Comparison of ENCODE assay signal across 28 cellular contexts in the genomic region with DNA sequence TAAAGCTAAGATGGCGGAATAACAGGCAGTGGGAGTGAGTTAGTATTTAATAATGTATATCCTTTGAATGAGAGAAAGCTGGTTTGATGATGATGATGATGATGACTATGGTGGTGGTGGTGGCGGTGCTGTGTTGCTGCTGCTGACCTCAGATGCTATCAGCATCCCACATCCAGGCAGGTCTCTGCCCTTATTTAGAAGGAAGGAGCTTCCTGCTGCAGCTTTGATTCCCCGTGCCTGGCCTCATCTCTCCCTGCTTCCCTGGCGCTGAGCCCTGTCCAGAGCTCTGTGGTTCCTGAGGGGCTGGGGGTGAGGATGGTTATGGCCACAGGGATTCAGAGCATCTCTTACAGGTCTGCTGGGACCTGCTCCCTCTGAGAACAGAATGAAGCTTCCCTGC.
DNase-seq lines count a peak whose midpoint lies in the region; ATAC-seq, FAIRE-seq and TF ChIP-seq lines count a peak whose summit lies in the region.
"Had no signal": no experiment of that assay in that cellular context is flagged by ENCODE, and none has a peak within 500 bp of the region (broad histone marks: within the 10 kb centered on the region; RNA-seq: fewer than 3 reads in every experiment).

No MANE protein-coding gene starts in this region.

- no peaks in the 10 kb centered on the region for H3K36me3 ChIP-seq in mucosa of descending colon (ENCODE audit: low read depth)
- no peaks in the 10 kb centered on the region for H3K36me3 ChIP-seq in transverse colon
- H3K36me3 ChIP-seq: breast epithelium, esophagus squamous epithelium, gastroesophageal sphincter, thoracic aorta had no signal

- H3K4me3 Mint-ChIP-seq in activated naive CD8-positive, alpha-beta T cell treated with anti-CD3 and anti-CD28 coated beads, Interleukin-2, amount 10 ng/mL, durations not matched to agents 7 days and 5 days: peak overlapping the region; percentile 41
- H3K4me3 Mint-ChIP-seq in activated naive CD8-positive, alpha-beta T cell treated with anti-CD3 and anti-CD28 coated beads for 36 hours: no peak overlapping the region
- H3K4me3 Mint-ChIP-seq in activated T-helper 2 cell treated with anti-CD3 and anti-CD28 coated beads, Interferon-gamma antibody, Interleukin-2, Interleukin-4, amounts not matched to agents 10 μg/mL and 5 μg/mL and 100 μg/mL, durations not matched to agents 14 hours and 24 hours and 36 hours (ENCODE audit: low read depth): no peak overlapping the region
- H3K4me3 Mint-ChIP-seq: activated naive CD8-positive, alpha-beta T cell; activated T-cell treated with anti-CD3 and anti-CD28 coated beads, Interleukin-2, amount 50 U/mL, for 4 hours; CD8-positive, alpha-beta T cell; endodermal cell; neural crest cell had no signal

- WGBS in transverse colon (ENCODE audit: low coverage in 1 of 2), 2 donors: 81% methylated on average over 4 of the region's 4 CpGs; no CpG with 5 or more reads in 1 of the 2 donors

- peak; percentile 49 for DNase-seq in activated naive CD8-positive, alpha-beta T cell treated with anti-CD3 and anti-CD28 coated beads, Interleukin-2, amount 10 ng/mL, durations not matched to agents 7 days and 5 days
- no peak for DNase-seq in activated naive CD8-positive, alpha-beta T cell treated with anti-CD3 and anti-CD28 coated beads for 36 hours
- DNase-seq in M059J (ENCODE audit: low read depth): peak; percentile 42
- DNase-seq in activated T-helper 2 cell treated with anti-CD3 and anti-CD28 coated beads, Interferon-gamma antibody, Interleukin-2, Interleukin-4, amounts not matched to agents 10 μg/mL and 5 μg/mL and 100 μg/mL, durations not matched to agents 14 hours and 24 hours and 36 hours (ENCODE audit: low spot score): peak; percentile 38
- no peak for DNase-seq in urothelium cell line (ENCODE audit: low spot score)
- no peak for DNase-seq in mucosa of descending colon
- DNase-seq in transverse colon: no peak
- no peak for DNase-seq in SW480 (ENCODE audit: low spot score)
- DNase-seq: activated T-cell treated with anti-CD3 and anti-CD28 coated beads, Interleukin-2, amount 50 U/mL, for 4 hours; DMS153; endodermal cell; esophagus squamous epithelium; HCEC 1CT; KBM-7; NCI-H1694 treated with DMSO at 0.1 percent for 48 hours; NCI-H69; psoas muscle; Right ventricle myocardium superior had no signal

- POLR2A ChIA-PET in activated naive CD8-positive, alpha-beta T cell treated with anti-CD3 and anti-CD28 coated beads, Interleukin-2, amount 10 ng/mL, durations not matched to agents 7 days and 5 days (lab: Charles Lee): interaction anchor here (1.4 kb wide), 1 partner anchor 73 kb away, joined by 7 read pairs; the partner anchor contains the start of gene RAB11A

- FAIRE-seq in urothelium cell line (lab: Jason Lieb, UNC): peak; percentile 37
- FAIRE-seq: GM12878, keratinocyte had no signal

- TF ChIP-seq CTCF in mucosa of descending colon (IDR thresholded peaks at IDR 0.05) (no peak), transverse colon (IDR thresholded peaks at IDR 0.05) (no peak)

- no peak for TF ChIP-seq POLR2A in transverse colon (IDR thresholded peaks at IDR 0.05)

- no peak overlapping the region for H3K27ac Mint-ChIP-seq in activated naive CD8-positive, alpha-beta T cell treated with anti-CD3 and anti-CD28 coated beads, Interleukin-2, amount 10 ng/mL, durations not matched to agents 7 days and 5 days
- no peak overlapping the region for H3K27ac Mint-ChIP-seq in activated naive CD8-positive, alpha-beta T cell treated with anti-CD3 and anti-CD28 coated beads for 36 hours
- H3K27ac Mint-ChIP-seq in activated T-helper 2 cell treated with anti-CD3 and anti-CD28 coated beads, Interferon-gamma antibody, Interleukin-2, Interleukin-4, amounts not matched to agents 10 μg/mL and 5 μg/mL and 100 μg/mL, durations not matched to agents 14 hours and 24 hours and 36 hours: no peak overlapping the region
- H3K27ac Mint-ChIP-seq: activated naive CD8-positive, alpha-beta T cell; CD8-positive, alpha-beta T cell; endodermal cell had no signal

- no peaks in the 10 kb centered on the region for H3K27me3 ChIP-seq in transverse colon
- H3K27me3 ChIP-seq: breast epithelium, esophagus squamous epithelium had no signal

- intact Hi-C loops in activated T-helper 2 cell treated with anti-CD3 and anti-CD28 coated beads, Interferon-gamma antibody, Interleukin-2, Interleukin-4, amounts not matched to agents 10 μg/mL and 5 μg/mL and 100 μg/mL, durations not matched to agents 14 hours and 24 hours and 36 hours (cut with micrococcal nuclease): no loop called here
- intact Hi-C loops in mucosa of descending colon (cut with DNase I, micrococcal nuclease) (no loop called here), transverse colon (cut with DNase I; ENCODE audit: low total_unique reads) (no loop called here)

- H3K36me3 Mint-ChIP-seq in activated naive CD8-positive, alpha-beta T cell treated with anti-CD3 and anti-CD28 coated beads, Interleukin-2, amount 10 ng/mL, durations not matched to agents 7 days and 5 days: no peaks in the 10 kb centered on the region
- H3K36me3 Mint-ChIP-seq in activated naive CD8-positive, alpha-beta T cell treated with anti-CD3 and anti-CD28 coated beads for 36 hours: no peaks in the 10 kb centered on the region
- H3K36me3 Mint-ChIP-seq in activated T-helper 2 cell treated with anti-CD3 and anti-CD28 coated beads, Interferon-gamma antibody, Interleukin-2, Interleukin-4, amounts not matched to agents 10 μg/mL and 5 μg/mL and 100 μg/mL, durations not matched to agents 14 hours and 24 hours and 36 hours (ENCODE audit: low read depth): no peaks in the 10 kb centered on the region
- H3K36me3 Mint-ChIP-seq: activated naive CD8-positive, alpha-beta T cell; CD8-positive, alpha-beta T cell had no signal

- peaks cover 8% of the 10 kb centered on the region for H3K27me3 Mint-ChIP-seq in activated naive CD8-positive, alpha-beta T cell treated with anti-CD3 and anti-CD28 coated beads, Interleukin-2, amount 10 ng/mL, durations not matched to agents 7 days and 5 days
- H3K27me3 Mint-ChIP-seq in activated naive CD8-positive, alpha-beta T cell treated with anti-CD3 and anti-CD28 coated beads for 36 hours: no peaks in the 10 kb centered on the region
- peaks cover 17% of the 10 kb centered on the region for H3K27me3 Mint-ChIP-seq in activated T-helper 2 cell treated with anti-CD3 and anti-CD28 coated beads, Interferon-gamma antibody, Interleukin-2, Interleukin-4, amounts not matched to agents 10 μg/mL and 5 μg/mL and 100 μg/mL, durations not matched to agents 14 hours and 24 hours and 36 hours (ENCODE audit: low read depth)
- H3K27me3 Mint-ChIP-seq: activated naive CD8-positive, alpha-beta T cell had no signal

- ATAC-seq in activated naive CD8-positive, alpha-beta T cell treated with anti-CD3 and anti-CD28 coated beads, Interleukin-2, amount 10 ng/mL, durations not matched to agents 7 days and 5 days (ENCODE audit: low read depth): peak; percentile 79
- no peak for ATAC-seq in mucosa of descending colon
- ATAC-seq: CD8-positive, alpha-beta T cell; gastroesophageal sphincter; GM12878; psoas muscle had no signal

- H3K4me3 ChIP-seq in mucosa of descending colon (no peak overlapping the region), transverse colon (no peak overlapping the region)
- H3K4me3 ChIP-seq: breast epithelium, coronary artery, esophagus squamous epithelium, gastroesophageal sphincter, GM12878, lung, psoas muscle, thoracic aorta had no signal

- H3K4me1 Mint-ChIP-seq in activated naive CD8-positive, alpha-beta T cell treated with anti-CD3 and anti-CD28 coated beads, Interleukin-2, amount 10 ng/mL, durations not matched to agents 7 days and 5 days: peaks cover 25% of the 10 kb centered on the region
- peaks cover 4% of the 10 kb centered on the region for H3K4me1 Mint-ChIP-seq in activated naive CD8-positive, alpha-beta T cell treated with anti-CD3 and anti-CD28 coated beads for 36 hours
- peaks cover 15% of the 10 kb centered on the region for H3K4me1 Mint-ChIP-seq in activated T-helper 2 cell treated with anti-CD3 and anti-CD28 coated beads, Interferon-gamma antibody, Interleukin-2, Interleukin-4, amounts not matched to agents 10 μg/mL and 5 μg/mL and 100 μg/mL, durations not matched to agents 14 hours and 24 hours and 36 hours (ENCODE audit: low read depth)
- H3K4me1 Mint-ChIP-seq: endodermal cell, neural crest cell had no signal

- H3K9me3 Mint-ChIP-seq in activated naive CD8-positive, alpha-beta T cell treated with anti-CD3 and anti-CD28 coated beads, Interleukin-2, amount 10 ng/mL, durations not matched to agents 7 days and 5 days: no peaks in the 10 kb centered on the region
- no peaks in the 10 kb centered on the region for H3K9me3 Mint-ChIP-seq in activated naive CD8-positive, alpha-beta T cell treated with anti-CD3 and anti-CD28 coated beads for 36 hours
- H3K9me3 Mint-ChIP-seq in activated T-helper 2 cell treated with anti-CD3 and anti-CD28 coated beads, Interferon-gamma antibody, Interleukin-2, Interleukin-4, amounts not matched to agents 10 μg/mL and 5 μg/mL and 100 μg/mL, durations not matched to agents 14 hours and 24 hours and 36 hours: no peaks in the 10 kb centered on the region
- H3K9me3 Mint-ChIP-seq: activated T-cell treated with anti-CD3 and anti-CD28 coated beads, Interleukin-2, amount 50 U/mL, for 4 hours; CD8-positive, alpha-beta T cell; endodermal cell; neural crest cell had no signal

- in situ Hi-C loops in transverse colon (cut with MboI; ENCODE audit: low pct_ligation_motif_present in 1 of 4, low pct_unique_long_range_greater_than_20kb in 1 of 4, low sequenced_read_pairs in 3 of 4): no loop called here

- H3K4me1 ChIP-seq in mucosa of descending colon (ENCODE audit: low read depth): no peaks in the 10 kb centered on the region
- H3K4me1 ChIP-seq in transverse colon: no peaks in the 10 kb centered on the region
- H3K4me1 ChIP-seq: breast epithelium, esophagus squamous epithelium, gastroesophageal sphincter had no signal

- no peaks in the 10 kb centered on the region for H3K9me3 ChIP-seq in mucosa of descending colon
- H3K9me3 ChIP-seq in transverse colon: no peaks in the 10 kb centered on the region
- H3K9me3 ChIP-seq: breast epithelium, esophagus squamous epithelium, gastroesophageal sphincter, psoas muscle, thoracic aorta had no signal

- H3K27ac ChIP-seq in transverse colon: no peak overlapping the region
- H3K27ac ChIP-seq: breast epithelium, coronary artery, esophagus squamous epithelium, gastroesophageal sphincter, psoas muscle, thoracic aorta had no signal

- no peak for TF ChIP-seq EP300 in transverse colon (IDR thresholded peaks at IDR 0.05; ENCODE audit: low read depth)

Comparison
In these comparisons a context has a peak if more than half of its experiments do, and no peak if none do; other contexts are left out.
1. DNase-seq: peak in activated naive CD8-positive, alpha-beta T cell treated with anti-CD3 and anti-CD28 coated beads, Interleukin-2, amount 10 ng/mL, durations not matched to agents 7 days and 5 days (single experiment), M059J (single experiment) and activated T-helper 2 cell treated with anti-CD3 and anti-CD28 coated beads, Interferon-gamma antibody, Interleukin-2, Interleukin-4, amounts not matched to agents 10 μg/mL and 5 μg/mL and 100 μg/mL, durations not matched to agents 14 hours and 24 hours and 36 hours (single experiment); none in activated naive CD8-positive, alpha-beta T cell treated with anti-CD3 and anti-CD28 coated beads for 36 hours (single experiment), urothelium cell line (single experiment), mucosa of descending colon (0 of 3), transverse colon (single experiment) and SW480 (single experiment).